Comparison of ENCODE assay signal across 8 cellular contexts in genomic region chrX:37685452-37686347, GRCh38. TPM values are rescaled to one million over a fixed set of nuclear protein-coding genes. Genes with fewer than 3 reads are reported as not detected.
DNase-seq lines count a peak whose midpoint lies in the region; ATAC-seq and TF ChIP-seq lines count a peak whose summit lies in the region.

A gene with protein sequence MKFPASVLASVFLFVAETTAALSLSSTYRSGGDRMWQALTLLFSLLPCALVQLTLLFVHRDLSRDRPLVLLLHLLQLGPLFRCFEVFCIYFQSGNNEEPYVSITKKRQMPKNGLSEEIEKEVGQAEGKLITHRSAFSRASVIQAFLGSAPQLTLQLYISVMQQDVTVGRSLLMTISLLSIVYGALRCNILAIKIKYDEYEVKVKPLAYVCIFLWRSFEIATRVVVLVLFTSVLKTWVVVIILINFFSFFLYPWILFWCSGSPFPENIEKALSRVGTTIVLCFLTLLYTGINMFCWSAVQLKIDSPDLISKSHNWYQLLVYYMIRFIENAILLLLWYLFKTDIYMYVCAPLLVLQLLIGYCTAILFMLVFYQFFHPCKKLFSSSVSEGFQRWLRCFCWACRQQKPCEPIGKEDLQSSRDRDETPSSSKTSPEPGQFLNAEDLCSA (plus strand): TSS chrX:37685791. CDS start chrX:37685962, 171 bp downstream.

- H3K4me2 ChIP-seq in SK-N-SH = peak within 1 kb of the TSS; percentile 57; the same call in 1 of the 2 replicates

- H3K4me1 ChIP-seq in SK-N-SH (ENCODE audit: control insufficient read depth in 1 of 2, insufficient read depth in 2 of 2, low read depth in 1 of 2, low read length in 1 of 2) (peaks cover 0 to 3% of the 10 kb centered on the region in 2 experiments; a peak in 1 of 4 replicates), iPS DF 6.9 (ENCODE audit: control insufficient read depth, insufficient read depth, low read length) (no peaks in the 10 kb centered on the region)

- peak; percentile 5 for DNase-seq in CD1c-positive myeloid dendritic cell (ENCODE audit: extremely low spot score)
- peak; percentile 57 for DNase-seq in SK-N-SH
- DNase-seq in astrocyte of the hippocampus (ENCODE audit: low read depth, low spot score) = peak; percentile 48
- DNase-seq in iPS DF 6.9 (ENCODE audit: low read depth, low spot score) = peak; percentile 39
- no peak for DNase-seq in retinal pigment epithelial cell (ENCODE audit: low read depth)
- DNase-seq in NCI-H524 treated with DMSO at 0.1 percent for 48 hours (lab: John Stamatoyannopoulos, UW) = no peak

- H3F3A ChIP-seq in SK-N-SH (replicated peaks; ENCODE audit: insufficient read depth) = no peaks in the 10 kb centered on the region

- H3K27me3 ChIP-seq in SK-N-SH (ENCODE audit: insufficient read depth) (peaks cover 16% of the 10 kb centered on the region; the same call in 1 of the 2 replicates), iPS DF 6.9 (ENCODE audit: control insufficient read depth, insufficient read depth, low read length) (no peaks in the 10 kb centered on the region; the same call in 1 of the 2 replicates)

- H3K36me3 ChIP-seq in SK-N-SH (replicated peaks in 1 of 2; ENCODE audit: control insufficient read depth in 1 of 2, insufficient read depth in 2 of 2, low read length in 1 of 2) = no peaks in the 10 kb centered on the region
- no peaks in the 10 kb centered on the region for H3K36me3 ChIP-seq in iPS DF 6.9 (ENCODE audit: control insufficient read depth, insufficient read depth, low read length)

- H3K9ac ChIP-seq in SK-N-SH = no peak within 1 kb of the TSS

- H3K9me3 ChIP-seq in SK-N-SH (no peaks in the 10 kb centered on the region), iPS DF 6.9 (ENCODE audit: control insufficient read depth, insufficient read depth, low read length) (no peaks in the 10 kb centered on the region)

- POLR2A ChIA-PET in SK-N-SH (lab: Yijun Ruan, JAX) = no interaction called here

- no peaks in the 10 kb centered on the region for H3K9me2 ChIP-seq in SK-N-SH

- no peaks in the 10 kb centered on the region for H3K79me2 ChIP-seq in SK-N-SH (ENCODE audit: insufficient read depth)

- WGBS in SK-N-SH (ENCODE audit: low lambda C conversion rate) = 32% methylated on average over 21 of the region's 96 CpGs
- no CpG with 5 or more reads among the region's 96 CpGs for WGBS in iPS DF 6.9 (ENCODE audit: insufficient coverage, insufficient read length)

- CTCF ChIA-PET in SK-N-SH (lab: Yijun Ruan, JAX) = no interaction called here

- H3K4me3 ChIP-seq in SK-N-SH (ENCODE audit: low read depth in 2 of 2, low read length in 1 of 2) (peak within 1 kb of the TSS in 1 of 2 experiments; percentile 37; a peak in 2 of 4 replicates), iPS DF 6.9 (ENCODE audit: low read length) (peak within 1 kb of the TSS; percentile 20; the same call in 1 of the 2 replicates), retinal pigment epithelial cell (ENCODE audit: low read length) (peak within 1 kb of the TSS; percentile 35)

- TF ChIP-seq EP300 in Ishikawa (IDR thresholded peaks at IDR 0.05; ENCODE audit: borderline replicate concordance) = no peak
- TF ChIP-seq EP300 in SK-N-SH (IDR thresholded peaks at IDR 0.05; ENCODE audit: borderline replicate concordance in 1 of 2, low read depth in 1 of 2, low read length in 1 of 2) = no peak

- no peaks in the 10 kb centered on the region for H4K20me1 ChIP-seq in SK-N-SH (ENCODE audit: insufficient read depth)

- TF ChIP-seq CTCF in SK-N-SH (IDR thresholded peaks at IDR 0.05) = no peak
- TF ChIP-seq CTCF in retinal pigment epithelial cell (conservative IDR thresholded peaks at IDR 0.05; ENCODE audit: low read depth, low read length) = no peak

- H2AFZ ChIP-seq in SK-N-SH (ENCODE audit: low read depth) = no peak within 1 kb of the TSS

- TF ChIP-seq RAD21 in Ishikawa (IDR thresholded peaks at IDR 0.05; ENCODE audit: low read depth) = no peak
- no peak for TF ChIP-seq RAD21 in SK-N-SH (IDR thresholded peaks at IDR 0.05; ENCODE audit: low read length)

- peak; percentile 61 for ATAC-seq in GM19438 (IDR thresholded peaks at IDR 0.05; ENCODE audit: low read depth, unreplicated experiment)

- H3K27ac ChIP-seq in SK-N-SH (ENCODE audit: low read depth in 2 of 2, low read length in 1 of 2) = no peak within 1 kb of the TSS
- no peak within 1 kb of the TSS for H3K27ac ChIP-seq in iPS DF 6.9 (ENCODE audit: low read length)

TF ChIP-seq in Ishikawa, 13 proteins besides CTCF, POLR2A, EP300 and RAD21:
- no peak for TF ChIP-seq REST (IDR thresholded peaks at IDR 0.05; ENCODE audit: low read depth)
- no peak for TF ChIP-seq FOXM1 (IDR thresholded peaks at IDR 0.05; ENCODE audit: borderline replicate concordance, low read depth)
- no peak for TF ChIP-seq EGR1 (IDR thresholded peaks at IDR 0.05)
- no peak for TF ChIP-seq ZBTB7A (IDR thresholded peaks at IDR 0.05; ENCODE audit: low read depth)
- TF ChIP-seq TAF1 (IDR thresholded peaks at IDR 0.05; ENCODE audit: low read depth) = no peak
- TF ChIP-seq, protein P1, sequence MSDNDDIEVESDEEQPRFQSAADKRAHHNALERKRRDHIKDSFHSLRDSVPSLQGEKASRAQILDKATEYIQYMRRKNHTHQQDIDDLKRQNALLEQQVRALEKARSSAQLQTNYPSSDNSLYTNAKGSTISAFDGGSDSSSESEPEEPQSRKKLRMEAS (IDR thresholded peaks at IDR 0.05) = peak; percentile 92
- TF ChIP-seq CEBPB (IDR thresholded peaks at IDR 0.05) = no peak

TF ChIP-seq in SK-N-SH, 30 proteins besides CTCF, POLR2A, EP300 and RAD21 (continues in another document):
- TF ChIP-seq SMC3 (IDR thresholded peaks at IDR 0.05; ENCODE audit: low read depth, low read length) (no peak), POLR2AphosphoS5 (IDR thresholded peaks at IDR 0.05; ENCODE audit: low read depth, low read length) (no peak), PBX3 (IDR thresholded peaks at IDR 0.05) (no peak), MEF2A (IDR thresholded peaks at IDR 0.05; ENCODE audit: borderline replicate concordance, low read depth) (no peak), NRF1 (IDR thresholded peaks at IDR 0.05; ENCODE audit: low read depth, low read length) (no peak), REST (IDR thresholded peaks at IDR 0.05; ENCODE audit: low read depth, low read length) (no peak), IRF3 (IDR thresholded peaks at IDR 0.05; ENCODE audit: low read depth, low read length) (no peak), RCOR1 (IDR thresholded peaks at IDR 0.05; ENCODE audit: low read length) (no peak)
- TF ChIP-seq, protein P1 (IDR thresholded peaks at IDR 0.05; ENCODE audit: low read depth) = no peak
- TF ChIP-seq, protein P2, sequence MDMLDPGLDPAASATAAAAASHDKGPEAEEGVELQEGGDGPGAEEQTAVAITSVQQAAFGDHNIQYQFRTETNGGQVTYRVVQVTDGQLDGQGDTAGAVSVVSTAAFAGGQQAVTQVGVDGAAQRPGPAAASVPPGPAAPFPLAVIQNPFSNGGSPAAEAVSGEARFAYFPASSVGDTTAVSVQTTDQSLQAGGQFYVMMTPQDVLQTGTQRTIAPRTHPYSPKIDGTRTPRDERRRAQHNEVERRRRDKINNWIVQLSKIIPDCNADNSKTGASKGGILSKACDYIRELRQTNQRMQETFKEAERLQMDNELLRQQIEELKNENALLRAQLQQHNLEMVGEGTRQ (IDR thresholded peaks at IDR 0.05; ENCODE audit: borderline replicate concordance, low read depth, low read length) = no peak

RNA-seq across cellular contexts. Expression of the gene that starts here (rescaled TPM):
- not detected in 2 replicates for polyA plus RNA-seq in SK-N-SH (2012; rRNA removed)
- under 0.01 and 0.01 TPM in 2 replicates for polyA plus RNA-seq in SK-N-SH (2012; cell fraction: cytosol; rRNA removed)
- not detected in 2 replicates for polyA plus RNA-seq in SK-N-SH (2012; cell fraction: nucleus; rRNA removed)

Comparison
In these comparisons a context has a peak if more than half of its experiments do, and no peak if none do; other contexts are left out.
1. Peak in DNase-seq and H3K4me2 ChIP-seq in SK-N-SH; RNA of the gene not detected or under 1 TPM.
2. DNase-seq: peak in CD1c-positive myeloid dendritic cell (single experiment), astrocyte of the hippocampus (single experiment) and iPS DF 6.9 (single experiment); none in retinal pigment epithelial cell (single experiment) and NCI-H524 treated with DMSO at 0.1 percent for 48 hours (single experiment).